8 cellular contexts compared by ENCODE assay signal in the genomic region with DNA sequence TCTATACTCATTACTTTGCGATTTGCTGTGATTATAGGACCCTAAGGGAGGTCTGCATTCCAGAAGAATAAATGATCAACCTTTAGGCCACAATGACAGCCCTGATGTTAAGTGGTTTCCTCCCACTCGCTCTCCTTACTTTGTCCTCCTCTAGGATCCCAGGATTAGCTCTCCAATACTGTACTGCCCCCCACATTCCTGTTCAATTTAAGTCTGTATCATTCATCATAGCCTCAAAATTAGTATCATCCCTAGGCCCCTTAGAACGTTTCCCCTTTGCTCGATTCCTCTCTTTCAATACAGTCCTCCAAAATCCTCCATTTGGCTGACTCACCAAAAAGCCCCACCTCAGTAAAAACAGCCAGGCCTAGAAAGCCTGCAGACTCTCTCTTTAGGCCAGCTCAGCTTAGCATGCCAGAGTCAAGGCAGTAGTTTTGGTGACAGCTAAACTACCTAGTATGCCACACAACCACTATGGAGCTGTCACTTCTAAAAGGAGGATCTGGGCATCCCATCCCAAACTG. TPM values are rescaled to one million over a fixed set of nuclear protein-coding genes. Genes with fewer than 3 reads are reported as not detected.
DNase-seq lines count a peak whose midpoint lies in the region; ATAC-seq and TF ChIP-seq lines count a peak whose summit lies in the region.

No MANE protein-coding gene starts in this region.

- peak overlapping the region; percentile 67 for H3K4me2 ChIP-seq in smooth muscle cell

- TF ChIP-seq CTCF in endodermal cell (conservative IDR thresholded peaks at IDR 0.05) (no peak), smooth muscle cell (IDR thresholded peaks at IDR 0.05; ENCODE audit: borderline replicate concordance, insufficient read depth, poor library complexity, severe bottlenecking) (no peak), ascending aorta (IDR thresholded peaks at IDR 0.05) (no peak)

- peaks cover 48% of the 10 kb centered on the region for H3F3A ChIP-seq in smooth muscle cell (ENCODE audit: low read depth)

- peaks cover 23% of the 10 kb centered on the region for H3K36me3 Mint-ChIP-seq in T-helper 1 cell treated with Interleukin-12 subunit alpha and Interleukin-12 subunit beta and Interleukin-4 antibody, amounts not matched to agents 30 μg/mL and 1 μg/mL, for 36 hours (ENCODE audit: low read depth)
- peaks cover 28% of the 10 kb centered on the region for H3K36me3 Mint-ChIP-seq in endodermal cell (ENCODE audit: low read depth)

- H2AFZ ChIP-seq in smooth muscle cell (ENCODE audit: low read depth): no peak overlapping the region

- no peaks in the 10 kb centered on the region for H3K27me3 Mint-ChIP-seq in T-helper 1 cell treated with Interleukin-12 subunit alpha and Interleukin-12 subunit beta and Interleukin-4 antibody, amounts not matched to agents 30 μg/mL and 1 μg/mL, for 36 hours (ENCODE audit: low read depth)
- no peaks in the 10 kb centered on the region for H3K27me3 Mint-ChIP-seq in endodermal cell (ENCODE audit: insufficient read depth)

- intact Hi-C loops in ascending aorta (cut with DNase I): no loop called here

- peaks cover 12% of the 10 kb centered on the region for H3K9me3 ChIP-seq in endodermal cell (ENCODE audit: control insufficient read depth, low read length)
- H3K9me3 ChIP-seq in smooth muscle cell (replicated peaks; ENCODE audit: low read depth): no peaks in the 10 kb centered on the region
- no peaks in the 10 kb centered on the region for H3K9me3 ChIP-seq in ascending aorta

- H3K79me2 ChIP-seq in smooth muscle cell (ENCODE audit: low read depth): peaks cover 51% of the 10 kb centered on the region

- H3K9ac ChIP-seq in endodermal cell (ENCODE audit: extremely low read depth, low read length, poor library complexity, severe bottlenecking): no peak overlapping the region
- H3K9ac ChIP-seq in smooth muscle cell (ENCODE audit: low read depth): peak overlapping the region; percentile 88

- H3K4me3 Mint-ChIP-seq in T-helper 1 cell treated with Interleukin-12 subunit alpha and Interleukin-12 subunit beta and Interleukin-4 antibody, amounts not matched to agents 30 μg/mL and 1 μg/mL, for 36 hours: no peak overlapping the region
- H3K4me3 Mint-ChIP-seq in endodermal cell: no peak overlapping the region

- H3K36me3 ChIP-seq in endodermal cell (ENCODE audit: control insufficient read depth, insufficient read depth, low read length): peaks cover 22% of the 10 kb centered on the region
- H3K36me3 ChIP-seq in smooth muscle cell (ENCODE audit: low read depth): peaks cover 6% of the 10 kb centered on the region
- peaks cover 0 to 8% of the 10 kb centered on the region in 2 donors for H3K36me3 ChIP-seq in ascending aorta

- peak overlapping the region; percentile 83 for H3K27ac Mint-ChIP-seq in T-helper 1 cell treated with Interleukin-12 subunit alpha and Interleukin-12 subunit beta and Interleukin-4 antibody, amounts not matched to agents 30 μg/mL and 1 μg/mL, for 36 hours
- H3K27ac Mint-ChIP-seq in endodermal cell: peak overlapping the region; percentile 40

- no peaks in the 10 kb centered on the region for H3K9me3 Mint-ChIP-seq in T-helper 1 cell treated with Interleukin-12 subunit alpha and Interleukin-12 subunit beta and Interleukin-4 antibody, amounts not matched to agents 30 μg/mL and 1 μg/mL, for 36 hours
- no peaks in the 10 kb centered on the region for H3K9me3 Mint-ChIP-seq in endodermal cell

- 68 to 84% methylated on average over 3 to 4 of the region's 4 CpGs for WGBS in endodermal cell (ENCODE audit: insufficient coverage in 1 of 2, insufficient read length in 1 of 2), 2 experiments
- WGBS in smooth muscle cell (ENCODE audit: low lambda C conversion rate): 5% methylated on average over 4 of the region's 4 CpGs

- no peak for ATAC-seq in GM21576 (IDR thresholded peaks at IDR 0.05; ENCODE audit: unreplicated experiment)

- no peak overlapping the region for H3K4me3 ChIP-seq in endodermal cell (ENCODE audit: low read length)
- H3K4me3 ChIP-seq in smooth muscle cell: peak overlapping the region; percentile 3
- H3K4me3 ChIP-seq in ascending aorta: no peak overlapping the region

- no peaks in the 10 kb centered on the region for H4K20me1 ChIP-seq in smooth muscle cell (ENCODE audit: low read depth)

- H3K4me1 ChIP-seq in endodermal cell (ENCODE audit: control insufficient read depth, insufficient read depth, low read length): no peaks in the 10 kb centered on the region
- H3K4me1 ChIP-seq in smooth muscle cell (ENCODE audit: low read depth): peaks cover 60% of the 10 kb centered on the region
- H3K4me1 ChIP-seq in ascending aorta: peaks cover 0 to 14% of the 10 kb centered on the region in 2 donors

- DNase-seq in T-helper 1 cell (no peak), RPMI7951 (ENCODE audit: low read depth) (peak; percentile 79), endodermal cell (peak; percentile 52), smooth muscle cell (lab: John Stamatoyannopoulos, UW; ENCODE audit: unreplicated experiment) (no peak), ascending aorta (ENCODE audit: low spot score in 2 of 2) (no peak), DMS53 (lab: John Stamatoyannopoulos, UW) (no peak)

- H3K27ac ChIP-seq in endodermal cell (ENCODE audit: low read depth, low read length) (no peak overlapping the region), smooth muscle cell (ENCODE audit: low read depth) (peak overlapping the region; percentile 99), ascending aorta (peak overlapping the region in 1 of 2 donors; percentile 7)

- H3K4me1 Mint-ChIP-seq in T-helper 1 cell treated with Interleukin-12 subunit alpha and Interleukin-12 subunit beta and Interleukin-4 antibody, amounts not matched to agents 30 μg/mL and 1 μg/mL, for 36 hours (ENCODE audit: low read depth): peaks cover 44% of the 10 kb centered on the region
- H3K4me1 Mint-ChIP-seq in endodermal cell: peaks cover 6% of the 10 kb centered on the region

- H3K27me3 ChIP-seq in endodermal cell (ENCODE audit: control insufficient read depth, insufficient read depth, low read length, poor library complexity, severe bottlenecking) (no peaks in the 10 kb centered on the region), smooth muscle cell (ENCODE audit: low read depth) (no peaks in the 10 kb centered on the region), ascending aorta (no peaks in the 10 kb centered on the region)

RNA-seq across cellular contexts. Expression of a gene that starts 24.4 kb away (rescaled TPM):
- total RNA-seq in RPMI7951 (2014; rRNA removed; shearing (Covaris generic)): 36.3 and 38.3 TPM in 2 replicates
- total RNA-seq in endodermal cell: 10 to 100 TPM; 50.2 to 50.4 TPM
- polyA plus RNA-seq in endodermal cell (2013, experiment 1 of 2): 77.2 TPM
- polyA plus RNA-seq in endodermal cell (2013, experiment 2 of 2): 75.5 TPM
- total RNA-seq in smooth muscle cell: 74.3 and 74.8 TPM in 2 replicates
- 24.3 and 25.0 TPM in 2 replicates for polyA plus RNA-seq in smooth muscle cell
- total RNA-seq in ascending aorta: 47.8 TPM

Comparison
In these comparisons a context has a peak if more than half of its experiments do, and no peak if none do; other contexts are left out.
1. DNase-seq: peak in RPMI7951 (single experiment) and endodermal cell (single experiment); none in T-helper 1 cell (0 of 5), smooth muscle cell (single experiment), ascending aorta (0 of 2) and DMS53 (single experiment).